Comparison of ENCODE assay signal across 1 cellular context in genomic region chr10:106910666-106911065, GRCh38.
TF ChIP-seq lines count a peak whose summit lies in the region.

No MANE protein-coding gene starts in this region.

TF ChIP-seq in GM23338, 12 proteins besides CTCF, POLR2A, EP300 and RAD21 (continued from another document):
- TF ChIP-seq ETS1 (IDR thresholded peaks at IDR 0.05) (no peak), POLR2AphosphoS5 (IDR thresholded peaks at IDR 0.05; ENCODE audit: low read depth) (no peak)
- TF ChIP-seq, protein P1, sequence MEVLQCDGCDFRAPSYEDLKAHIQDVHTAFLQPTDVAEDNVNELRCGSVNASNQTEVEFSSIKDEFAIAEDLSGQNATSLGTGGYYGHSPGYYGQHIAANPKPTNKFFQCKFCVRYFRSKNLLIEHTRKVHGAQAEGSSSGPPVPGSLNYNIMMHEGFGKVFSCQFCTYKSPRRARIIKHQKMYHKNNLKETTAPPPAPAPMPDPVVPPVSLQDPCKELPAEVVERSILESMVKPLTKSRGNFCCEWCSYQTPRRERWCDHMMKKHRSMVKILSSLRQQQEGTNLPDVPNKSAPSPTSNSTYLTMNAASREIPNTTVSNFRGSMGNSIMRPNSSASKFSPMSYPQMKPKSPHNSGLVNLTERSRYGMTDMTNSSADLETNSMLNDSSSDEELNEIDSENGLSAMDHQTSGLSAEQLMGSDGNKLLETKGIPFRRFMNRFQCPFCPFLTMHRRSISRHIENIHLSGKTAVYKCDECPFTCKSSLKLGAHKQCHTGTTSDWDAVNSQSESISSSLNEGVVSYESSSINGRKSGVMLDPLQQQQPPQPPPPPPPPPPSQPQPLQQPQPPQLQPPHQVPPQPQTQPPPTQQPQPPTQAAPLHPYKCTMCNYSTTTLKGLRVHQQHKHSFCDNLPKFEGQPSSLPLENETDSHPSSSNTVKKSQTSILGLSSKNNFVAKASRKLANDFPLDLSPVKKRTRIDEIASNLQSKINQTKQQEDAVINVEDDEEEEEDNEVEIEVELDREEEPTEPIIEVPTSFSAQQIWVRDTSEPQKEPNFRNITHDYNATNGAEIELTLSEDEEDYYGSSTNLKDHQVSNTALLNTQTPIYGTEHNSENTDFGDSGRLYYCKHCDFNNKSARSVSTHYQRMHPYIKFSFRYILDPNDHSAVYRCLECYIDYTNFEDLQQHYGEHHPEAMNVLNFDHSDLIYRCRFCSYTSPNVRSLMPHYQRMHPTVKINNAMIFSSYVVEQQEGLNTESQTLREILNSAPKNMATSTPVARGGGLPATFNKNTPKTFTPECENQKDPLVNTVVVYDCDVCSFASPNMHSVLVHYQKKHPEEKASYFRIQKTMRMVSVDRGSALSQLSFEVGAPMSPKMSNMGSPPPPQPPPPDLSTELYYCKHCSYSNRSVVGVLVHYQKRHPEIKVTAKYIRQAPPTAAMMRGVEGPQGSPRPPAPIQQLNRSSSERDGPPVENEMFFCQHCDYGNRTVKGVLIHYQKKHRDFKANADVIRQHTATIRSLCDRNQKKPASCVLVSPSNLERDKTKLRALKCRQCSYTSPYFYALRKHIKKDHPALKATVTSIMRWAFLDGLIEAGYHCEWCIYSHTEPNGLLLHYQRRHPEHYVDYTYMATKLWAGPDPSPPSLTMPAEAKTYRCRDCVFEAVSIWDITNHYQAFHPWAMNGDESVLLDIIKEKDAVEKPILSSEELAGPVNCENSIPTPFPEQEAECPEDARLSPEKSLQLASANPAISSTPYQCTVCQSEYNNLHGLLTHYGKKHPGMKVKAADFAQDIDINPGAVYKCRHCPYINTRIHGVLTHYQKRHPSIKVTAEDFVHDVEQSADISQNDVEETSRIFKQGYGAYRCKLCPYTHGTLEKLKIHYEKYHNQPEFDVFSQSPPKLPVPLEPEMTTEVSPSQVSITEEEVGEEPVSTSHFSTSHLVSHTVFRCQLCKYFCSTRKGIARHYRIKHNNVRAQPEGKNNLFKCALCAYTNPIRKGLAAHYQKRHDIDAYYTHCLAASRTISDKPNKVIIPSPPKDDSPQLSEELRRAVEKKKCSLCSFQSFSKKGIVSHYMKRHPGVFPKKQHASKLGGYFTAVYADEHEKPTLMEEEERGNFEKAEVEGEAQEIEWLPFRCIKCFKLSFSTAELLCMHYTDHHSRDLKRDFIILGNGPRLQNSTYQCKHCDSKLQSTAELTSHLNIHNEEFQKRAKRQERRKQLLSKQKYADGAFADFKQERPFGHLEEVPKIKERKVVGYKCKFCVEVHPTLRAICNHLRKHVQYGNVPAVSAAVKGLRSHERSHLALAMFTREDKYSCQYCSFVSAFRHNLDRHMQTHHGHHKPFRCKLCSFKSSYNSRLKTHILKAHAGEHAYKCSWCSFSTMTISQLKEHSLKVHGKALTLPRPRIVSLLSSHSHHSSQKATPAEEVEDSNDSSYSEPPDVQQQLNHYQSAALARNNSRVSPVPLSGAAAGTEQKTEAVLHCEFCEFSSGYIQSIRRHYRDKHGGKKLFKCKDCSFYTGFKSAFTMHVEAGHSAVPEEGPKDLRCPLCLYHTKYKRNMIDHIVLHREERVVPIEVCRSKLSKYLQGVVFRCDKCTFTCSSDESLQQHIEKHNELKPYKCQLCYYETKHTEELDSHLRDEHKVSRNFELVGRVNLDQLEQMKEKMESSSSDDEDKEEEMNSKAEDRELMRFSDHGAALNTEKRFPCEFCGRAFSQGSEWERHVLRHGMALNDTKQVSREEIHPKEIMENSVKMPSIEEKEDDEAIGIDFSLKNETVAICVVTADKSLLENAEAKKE (CRISPR knock-in tag; IDR thresholded peaks at IDR 0.05), result no peak
